ENCODE assay signal across 1 cellular context in the genomic region with DNA sequence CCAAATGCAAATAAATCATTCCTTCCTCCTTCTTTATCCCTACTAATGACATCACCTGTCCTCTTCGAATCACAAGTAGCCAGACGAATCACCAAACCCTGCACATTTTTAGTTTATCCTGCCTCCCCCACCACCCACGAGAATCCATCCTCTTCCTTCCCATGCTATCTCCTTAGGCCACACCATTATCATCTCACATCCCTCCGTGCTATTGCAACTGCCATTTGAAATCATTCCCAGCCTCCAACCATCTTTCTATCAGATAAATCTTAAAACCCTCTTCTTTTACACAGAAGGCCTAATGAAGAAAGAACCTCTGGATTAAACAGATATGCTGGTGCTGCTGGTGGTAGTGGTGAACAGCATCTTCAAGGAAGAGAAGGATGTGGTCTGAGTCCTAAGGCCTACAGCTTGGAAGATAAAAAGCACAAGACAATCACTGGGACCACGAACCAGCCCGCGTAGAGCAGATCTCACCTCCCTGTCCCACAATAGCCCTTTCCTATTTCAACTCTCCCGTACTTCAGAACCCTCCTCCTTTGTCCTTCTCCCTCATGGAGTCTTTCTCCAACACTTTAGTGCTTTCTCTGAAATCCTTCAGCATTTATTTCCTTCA.
TF ChIP-seq lines count a peak whose summit lies in the region.

No MANE protein-coding gene starts in this region.

TF ChIP-seq in K562, 482 proteins besides CTCF, POLR2A, EP300 and RAD21 (continued from another document):
- TF ChIP-seq, protein P1, sequence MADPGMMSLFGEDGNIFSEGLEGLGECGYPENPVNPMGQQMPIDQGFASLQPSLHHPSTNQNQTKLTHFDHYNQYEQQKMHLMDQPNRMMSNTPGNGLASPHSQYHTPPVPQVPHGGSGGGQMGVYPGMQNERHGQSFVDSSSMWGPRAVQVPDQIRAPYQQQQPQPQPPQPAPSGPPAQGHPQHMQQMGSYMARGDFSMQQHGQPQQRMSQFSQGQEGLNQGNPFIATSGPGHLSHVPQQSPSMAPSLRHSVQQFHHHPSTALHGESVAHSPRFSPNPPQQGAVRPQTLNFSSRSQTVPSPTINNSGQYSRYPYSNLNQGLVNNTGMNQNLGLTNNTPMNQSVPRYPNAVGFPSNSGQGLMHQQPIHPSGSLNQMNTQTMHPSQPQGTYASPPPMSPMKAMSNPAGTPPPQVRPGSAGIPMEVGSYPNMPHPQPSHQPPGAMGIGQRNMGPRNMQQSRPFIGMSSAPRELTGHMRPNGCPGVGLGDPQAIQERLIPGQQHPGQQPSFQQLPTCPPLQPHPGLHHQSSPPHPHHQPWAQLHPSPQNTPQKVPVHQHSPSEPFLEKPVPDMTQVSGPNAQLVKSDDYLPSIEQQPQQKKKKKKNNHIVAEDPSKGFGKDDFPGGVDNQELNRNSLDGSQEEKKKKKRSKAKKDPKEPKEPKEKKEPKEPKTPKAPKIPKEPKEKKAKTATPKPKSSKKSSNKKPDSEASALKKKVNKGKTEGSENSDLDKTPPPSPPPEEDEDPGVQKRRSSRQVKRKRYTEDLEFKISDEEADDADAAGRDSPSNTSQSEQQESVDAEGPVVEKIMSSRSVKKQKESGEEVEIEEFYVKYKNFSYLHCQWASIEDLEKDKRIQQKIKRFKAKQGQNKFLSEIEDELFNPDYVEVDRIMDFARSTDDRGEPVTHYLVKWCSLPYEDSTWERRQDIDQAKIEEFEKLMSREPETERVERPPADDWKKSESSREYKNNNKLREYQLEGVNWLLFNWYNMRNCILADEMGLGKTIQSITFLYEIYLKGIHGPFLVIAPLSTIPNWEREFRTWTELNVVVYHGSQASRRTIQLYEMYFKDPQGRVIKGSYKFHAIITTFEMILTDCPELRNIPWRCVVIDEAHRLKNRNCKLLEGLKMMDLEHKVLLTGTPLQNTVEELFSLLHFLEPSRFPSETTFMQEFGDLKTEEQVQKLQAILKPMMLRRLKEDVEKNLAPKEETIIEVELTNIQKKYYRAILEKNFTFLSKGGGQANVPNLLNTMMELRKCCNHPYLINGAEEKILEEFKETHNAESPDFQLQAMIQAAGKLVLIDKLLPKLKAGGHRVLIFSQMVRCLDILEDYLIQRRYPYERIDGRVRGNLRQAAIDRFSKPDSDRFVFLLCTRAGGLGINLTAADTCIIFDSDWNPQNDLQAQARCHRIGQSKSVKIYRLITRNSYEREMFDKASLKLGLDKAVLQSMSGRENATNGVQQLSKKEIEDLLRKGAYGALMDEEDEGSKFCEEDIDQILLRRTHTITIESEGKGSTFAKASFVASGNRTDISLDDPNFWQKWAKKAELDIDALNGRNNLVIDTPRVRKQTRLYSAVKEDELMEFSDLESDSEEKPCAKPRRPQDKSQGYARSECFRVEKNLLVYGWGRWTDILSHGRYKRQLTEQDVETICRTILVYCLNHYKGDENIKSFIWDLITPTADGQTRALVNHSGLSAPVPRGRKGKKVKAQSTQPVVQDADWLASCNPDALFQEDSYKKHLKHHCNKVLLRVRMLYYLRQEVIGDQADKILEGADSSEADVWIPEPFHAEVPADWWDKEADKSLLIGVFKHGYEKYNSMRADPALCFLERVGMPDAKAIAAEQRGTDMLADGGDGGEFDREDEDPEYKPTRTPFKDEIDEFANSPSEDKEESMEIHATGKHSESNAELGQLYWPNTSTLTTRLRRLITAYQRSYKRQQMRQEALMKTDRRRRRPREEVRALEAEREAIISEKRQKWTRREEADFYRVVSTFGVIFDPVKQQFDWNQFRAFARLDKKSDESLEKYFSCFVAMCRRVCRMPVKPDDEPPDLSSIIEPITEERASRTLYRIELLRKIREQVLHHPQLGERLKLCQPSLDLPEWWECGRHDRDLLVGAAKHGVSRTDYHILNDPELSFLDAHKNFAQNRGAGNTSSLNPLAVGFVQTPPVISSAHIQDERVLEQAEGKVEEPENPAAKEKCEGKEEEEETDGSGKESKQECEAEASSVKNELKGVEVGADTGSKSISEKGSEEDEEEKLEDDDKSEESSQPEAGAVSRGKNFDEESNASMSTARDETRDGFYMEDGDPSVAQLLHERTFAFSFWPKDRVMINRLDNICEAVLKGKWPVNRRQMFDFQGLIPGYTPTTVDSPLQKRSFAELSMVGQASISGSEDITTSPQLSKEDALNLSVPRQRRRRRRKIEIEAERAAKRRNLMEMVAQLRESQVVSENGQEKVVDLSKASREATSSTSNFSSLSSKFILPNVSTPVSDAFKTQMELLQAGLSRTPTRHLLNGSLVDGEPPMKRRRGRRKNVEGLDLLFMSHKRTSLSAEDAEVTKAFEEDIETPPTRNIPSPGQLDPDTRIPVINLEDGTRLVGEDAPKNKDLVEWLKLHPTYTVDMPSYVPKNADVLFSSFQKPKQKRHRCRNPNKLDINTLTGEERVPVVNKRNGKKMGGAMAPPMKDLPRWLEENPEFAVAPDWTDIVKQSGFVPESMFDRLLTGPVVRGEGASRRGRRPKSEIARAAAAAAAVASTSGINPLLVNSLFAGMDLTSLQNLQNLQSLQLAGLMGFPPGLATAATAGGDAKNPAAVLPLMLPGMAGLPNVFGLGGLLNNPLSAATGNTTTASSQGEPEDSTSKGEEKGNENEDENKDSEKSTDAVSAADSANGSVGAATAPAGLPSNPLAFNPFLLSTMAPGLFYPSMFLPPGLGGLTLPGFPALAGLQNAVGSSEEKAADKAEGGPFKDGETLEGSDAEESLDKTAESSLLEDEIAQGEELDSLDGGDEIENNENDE (IDR thresholded peaks at IDR 0.05; ENCODE audit: low read depth, low read length), result no peak
- TF ChIP-seq SMARCC2 (IDR thresholded peaks at IDR 0.05; ENCODE audit: low read depth) (no peak), POLR2AphosphoS5 (IDR thresholded peaks at IDR 0.05; ENCODE audit: control insufficient read depth, insufficient read depth, low read depth, low read length) (peak; percentile 87; the same call in 1 of the 2 replicates), PHB2 (IDR thresholded peaks at IDR 0.05; ENCODE audit: low read depth) (peak; percentile 84; the same call in 1 of the 2 replicates), PRPF4 (IDR thresholded peaks at IDR 0.05; ENCODE audit: insufficient read depth, low read depth, low read length, poor library complexity, severe bottlenecking) (no peak), GATA2 (CRISPR knock-in tag; IDR thresholded peaks at IDR 0.05) (peak; percentile 77; the same call in 1 of the 2 replicates), GTF2B (IDR thresholded peaks at IDR 0.05; ENCODE audit: extremely low read depth, insufficient read length) (no peak), CBFA2T2 (conservative IDR thresholded peaks at IDR 0.05) (peak; percentile 96), ZBTB5 (IDR thresholded peaks at IDR 0.05) (no peak), ZFP1 (CRISPR knock-in tag; IDR thresholded peaks at IDR 0.05) (no peak), BACH1 (tag; IDR thresholded peaks at IDR 0.05) (no peak), SREBF2 (CRISPR knock-in tag; IDR thresholded peaks at IDR 0.05) (no peak), L3MBTL2 (IDR thresholded peaks at IDR 0.05) (no peak), CHD4 (IDR thresholded peaks at IDR 0.05; ENCODE audit: insufficient read depth, insufficient replicate concordance, low read depth, low read length, poor library complexity, severe bottlenecking) (no peak), ARID3B (CRISPR knock-in tag; IDR thresholded peaks at IDR 0.05; ENCODE audit: borderline replicate concordance) (no peak), TCF3 (CRISPR knock-in tag; IDR thresholded peaks at IDR 0.05) (peak; percentile 89), ZC3H8 (IDR thresholded peaks at IDR 0.05) (no peak), ZBTB2 (IDR thresholded peaks at IDR 0.05) (peak; percentile 50; the same call in 1 of the 2 replicates), ZNF655 (CRISPR knock-in tag; IDR thresholded peaks at IDR 0.05) (no peak), KDM2B (CRISPR knock-in tag; IDR thresholded peaks at IDR 0.05) (no peak), KDM1A (IDR thresholded peaks at IDR 0.05) (peak; percentile 95)
